In genomic region chr21:31553461-31553860, GRCh38 we compare ENCODE assay signal across 19 cellular contexts.
DNase-seq lines count a peak whose midpoint lies in the region; ATAC-seq, FAIRE-seq and TF ChIP-seq lines count a peak whose summit lies in the region.
"Had no signal": no experiment of that assay in that cellular context is flagged by ENCODE, and none has a peak within 500 bp of the region (broad histone marks: within the 10 kb centered on the region; RNA-seq: fewer than 3 reads in every experiment).

No MANE protein-coding gene starts in this region.

- H2BK15ac ChIP-seq in mesendoderm (replicated peaks; ENCODE audit: low read depth): no peak overlapping the region

- peaks cover 45% of the 10 kb centered on the region for H3K4me1 ChIP-seq in HUES6 (ENCODE audit: control insufficient read depth, insufficient read depth, low read length)
- H3K4me1 ChIP-seq in mesendoderm (ENCODE audit: control insufficient read depth, low read depth, low read length): peaks cover 21% of the 10 kb centered on the region
- H3K4me1 ChIP-seq in upper lobe of right lung: peaks cover 12% of the 10 kb centered on the region

- H3K4me2 ChIP-seq in mesendoderm (ENCODE audit: low read length): no peak overlapping the region

- TF ChIP-seq CTCF in bronchial epithelial cell (IDR thresholded peaks at IDR 0.05; ENCODE audit: insufficient read depth, low read length, severe bottlenecking) (no peak), upper lobe of right lung (IDR thresholded peaks at IDR 0.05) (no peak)

- H3K18ac ChIP-seq in mesendoderm (ENCODE audit: low read length): peak overlapping the region; percentile 25

- FAIRE-seq in bronchial epithelial cell (lab: Jason Lieb, UNC): peak; percentile 70
- FAIRE-seq: D721Med had no signal

- no CpG with 5 or more reads among the region's 5 CpGs for WGBS in mesendoderm (ENCODE audit: extremely low coverage, insufficient coverage, low lambda C conversion rate)

- peak overlapping the region; percentile 44 for H3K9ac ChIP-seq in HUES6 (ENCODE audit: low read length)
- peak overlapping the region; percentile 18 for H3K9ac ChIP-seq in mesendoderm (ENCODE audit: low read length)

- ATAC-seq in upper lobe of right lung: no peak
- ATAC-seq in GM18873 (IDR thresholded peaks at IDR 0.05; ENCODE audit: low FRiP score, unreplicated experiment): no peak
- ATAC-seq in HG03460 (IDR thresholded peaks at IDR 0.05; ENCODE audit: unreplicated experiment): no peak

- no peak for DNase-seq in bronchial epithelial cell (ENCODE audit: low read depth)
- no peak for DNase-seq in mesendoderm
- DNase-seq in upper lobe of right lung: peak; percentile 32
- DNase-seq in amygdala (lab: John Stamatoyannopoulos, UW): no peak
- DNase-seq: ACHN, HCEC 1CT, Kasumi-1, NCI-H1105 treated with DMSO at 0.1 percent for 48 hours, NCI-H1694, NCI-H2081 treated with DMSO at 0.1 percent for 48 hours, NCI-H510A, NCI-H748 treated with DMSO at 0.1 percent for 48 hours, OCI-M1, Right ventricle myocardium superior had no signal

- H3K27ac ChIP-seq in HUES6 (ENCODE audit: low read depth, low read length) (peak overlapping the region; percentile 91; the same call in 1 of the 2 replicates), mesendoderm (ENCODE audit: low read depth, low read length) (peak overlapping the region; percentile 29), upper lobe of right lung (no peak overlapping the region)
- H3K27ac ChIP-seq: C4-2B had no signal

- H3K27me3 ChIP-seq in HUES6 (ENCODE audit: control insufficient read depth, insufficient read depth, low read length) (peaks cover 14% of the 10 kb centered on the region; the same call in 1 of the 2 replicates), bronchial epithelial cell (ENCODE audit: control insufficient read depth, insufficient read depth, low read length) (peaks cover 6% of the 10 kb centered on the region), mesendoderm (ENCODE audit: insufficient read depth, low read length, poor library complexity) (no peaks in the 10 kb centered on the region), upper lobe of right lung (peaks cover 16% of the 10 kb centered on the region)

- H3K9me3 ChIP-seq in HUES6 (ENCODE audit: control insufficient read depth, insufficient read depth, low read depth, low read length) (no peaks in the 10 kb centered on the region), upper lobe of right lung (no peaks in the 10 kb centered on the region)

- no peak overlapping the region for H3K4me3 ChIP-seq in HUES6 (ENCODE audit: low read depth, low read length)
- no peak overlapping the region for H3K4me3 ChIP-seq in bronchial epithelial cell (ENCODE audit: low read depth, low read length)
- H3K4me3 ChIP-seq in mesendoderm (ENCODE audit: low read length): no peak overlapping the region
- H3K4me3 ChIP-seq in upper lobe of right lung: no peak overlapping the region

- no peak overlapping the region for H3K23ac ChIP-seq in mesendoderm (ENCODE audit: low read length)

- H4K5ac ChIP-seq in mesendoderm (ENCODE audit: low read length): no peak overlapping the region

- peaks cover 40% of the 10 kb centered on the region for H3K79me2 ChIP-seq in mesendoderm (ENCODE audit: control insufficient read depth, insufficient read depth, low read length)

- H3K79me1 ChIP-seq in mesendoderm (ENCODE audit: low read length): peaks cover 12% of the 10 kb centered on the region

- no peak overlapping the region for H3K4ac ChIP-seq in mesendoderm (ENCODE audit: low read depth, low read length)

- H2AK5ac ChIP-seq in mesendoderm (ENCODE audit: low read length): peak overlapping the region; percentile 0

- intact Hi-C loops in upper lobe of right lung (cut with DNase I): no loop called here

- H2BK120ac ChIP-seq in mesendoderm (ENCODE audit: low read depth, low read length): no peak overlapping the region

- H3K56ac ChIP-seq in mesendoderm (ENCODE audit: low read length): peak overlapping the region; percentile 19

- H3K36me3 ChIP-seq in HUES6 (ENCODE audit: control insufficient read depth, insufficient read depth, low read length): no peaks in the 10 kb centered on the region
- no peaks in the 10 kb centered on the region for H3K36me3 ChIP-seq in bronchial epithelial cell (ENCODE audit: control insufficient read depth, insufficient read depth, low read length)
- no peaks in the 10 kb centered on the region for H3K36me3 ChIP-seq in mesendoderm (ENCODE audit: control insufficient read depth, insufficient read depth, low read length)
- no peaks in the 10 kb centered on the region for H3K36me3 ChIP-seq in upper lobe of right lung

- peak overlapping the region; percentile 24 for H2BK5ac ChIP-seq in mesendoderm (ENCODE audit: low read length)

- H4K8ac ChIP-seq in mesendoderm (ENCODE audit: low read depth, low read length): no peak overlapping the region
